In genomic region chr22:24028533-24028932, GRCh38 we compare ENCODE assay signal across 17 cellular contexts. TPM values are rescaled to one million over a fixed set of nuclear protein-coding genes. Genes with fewer than 3 reads are reported as not detected.
A peak's percentile ranks its signal among the peaks of the same experiment; 100 is the strongest.
DNase-seq lines count a peak whose midpoint lies in the region; ATAC-seq, FAIRE-seq and TF ChIP-seq lines count a peak whose summit lies in the region.
"Had no signal": no experiment of that assay in that cellular context is flagged by ENCODE, and none has a peak within 500 bp of the region (broad histone marks: within the 10 kb centered on the region; RNA-seq: fewer than 3 reads in every experiment).

No MANE protein-coding gene starts in this region.

- no peak overlapping the region for H3K9ac ChIP-seq in astrocyte (ENCODE audit: low read length)

- peaks cover 2% of the 10 kb centered on the region for H3K36me3 Mint-ChIP-seq in astrocyte (ENCODE audit: low read depth, unreplicated experiment)

- H3K27me3 ChIP-seq in cardiac muscle cell (no peaks in the 10 kb centered on the region), astrocyte (ENCODE audit: insufficient read depth, low read length) (no peaks in the 10 kb centered on the region), thyroid gland (no peaks in the 10 kb centered on the region)

- TF ChIP-seq CTCF in cardiac muscle cell (IDR thresholded peaks at IDR 0.05; ENCODE audit: low read depth, low read length) (no peak), astrocyte (IDR thresholded peaks at IDR 0.05; ENCODE audit: insufficient read depth, low read depth, low read length) (no peak), thyroid gland (IDR thresholded peaks at IDR 0.05) (no peak)

- no peak for FAIRE-seq in astrocyte (lab: Jason Lieb, UNC)

- H3K4me3 Mint-ChIP-seq in astrocyte (ENCODE audit: unreplicated experiment) = no peak overlapping the region

- H3K4me3 ChIP-seq in cardiac muscle cell (no peak overlapping the region), astrocyte (ENCODE audit: insufficient read depth, low read depth, low read length) (no peak overlapping the region), thyroid gland (replicated peaks in 1 of 3) (no peak overlapping the region)
- H3K4me3 ChIP-seq: PC-9 had no signal

- intact Hi-C loops in left ventricle myocardium superior (cut with micrococcal nuclease) = no loop called here
- intact Hi-C loops in thyroid gland (cut with DNase I) = no loop called here
- intact Hi-C loops in Right ventricle myocardium inferior (cut with DNase I) = no loop called here

- WGBS in thyroid gland, 2 donors = 27 to 36% methylated on average over 2 of the region's 2 CpGs

- no peaks in the 10 kb centered on the region for H3K9me3 Mint-ChIP-seq in astrocyte (ENCODE audit: unreplicated experiment)

- H3K36me3 ChIP-seq in cardiac muscle cell (no peaks in the 10 kb centered on the region), astrocyte (ENCODE audit: insufficient read depth, low read length) (no peaks in the 10 kb centered on the region), thyroid gland (no peaks in the 10 kb centered on the region)

- H3K27me3 Mint-ChIP-seq in astrocyte (ENCODE audit: low read depth, unreplicated experiment) = no peaks in the 10 kb centered on the region

- no peak for ATAC-seq in left ventricle myocardium superior
- no peak for ATAC-seq in GM18873 (IDR thresholded peaks at IDR 0.05; ENCODE audit: low FRiP score, unreplicated experiment)
- ATAC-seq in Right ventricle myocardium inferior = no peak

- no peaks in the 10 kb centered on the region for H3K9me3 ChIP-seq in cardiac muscle cell (ENCODE audit: low read depth)
- no peaks in the 10 kb centered on the region for H3K9me3 ChIP-seq in astrocyte (ENCODE audit: insufficient read depth, low read depth, low read length)
- no peaks in the 10 kb centered on the region for H3K9me3 ChIP-seq in thyroid gland

- peak overlapping the region; percentile 67 for H3K27ac Mint-ChIP-seq in astrocyte (ENCODE audit: unreplicated experiment)

- peaks cover 7% of the 10 kb centered on the region for H3K4me1 Mint-ChIP-seq in astrocyte (ENCODE audit: low read depth, unreplicated experiment)

- peak; percentile 1 for DNase-seq in DMS79 treated with DMSO at 0.1 percent for 48 hours (lab: John Stamatoyannopoulos, UW)
- no peak for DNase-seq in DMS79 (lab: John Stamatoyannopoulos, UW)
- no peak for DNase-seq in cardiac muscle cell (ENCODE audit: low read depth in 1 of 2, low spot score in 1 of 2)
- DNase-seq in left ventricle myocardium superior = no peak
- DNase-seq in astrocyte (ENCODE audit: low read depth) = no peak
- DNase-seq in thyroid gland = no peak
- no peak for DNase-seq in Right ventricle myocardium inferior (ENCODE audit: missing footprints)
- DNase-seq: C1 segment of cervical spinal cord, DMS153, HCEC 1CT, NCI-H1417, NCI-H1930, NCI-H526 treated with DMSO at 0.1 percent for 48 hours, PC-9 had no signal

- H3K4me1 ChIP-seq in cardiac muscle cell (ENCODE audit: low read depth) (peaks cover 11% of the 10 kb centered on the region), astrocyte (ENCODE audit: insufficient read depth, low read length) (no peaks in the 10 kb centered on the region), thyroid gland (peaks cover 26 to 63% of the 10 kb centered on the region in 2 donors)

- no peak overlapping the region for H3K4me2 ChIP-seq in astrocyte (ENCODE audit: low read length)
- H3K4me2 ChIP-seq: PC-9 had no signal

- H3K79me2 ChIP-seq in astrocyte (ENCODE audit: insufficient read depth, low read length) = peaks cover 51% of the 10 kb centered on the region

- TF ChIP-seq POLR2A in thyroid gland (IDR thresholded peaks at IDR 0.05) = no peak

- no peak overlapping the region for H2AFZ ChIP-seq in astrocyte (ENCODE audit: low read depth, low read length)
- H2AFZ ChIP-seq: PC-9 had no signal

- H3K27ac ChIP-seq in cardiac muscle cell = peak overlapping the region; percentile 4
- H3K27ac ChIP-seq in astrocyte (ENCODE audit: low read depth, low read length) = no peak overlapping the region
- H3K27ac ChIP-seq in thyroid gland = peak overlapping the region; percentile 16 to 48 (median 25)
- H3K27ac ChIP-seq: 22Rv1, PC-9 had no signal

- H4K20me1 ChIP-seq in astrocyte (ENCODE audit: insufficient read depth, low read length) = peaks cover 56% of the 10 kb centered on the region

RNA-seq across cellular contexts. Expression of gene CABIN1, which starts 17.4 kb away (rescaled TPM):
- 115 and 124 TPM in 2 replicates for total RNA-seq in cardiac muscle cell
- 33.9 and 42.5 TPM in 2 replicates for polyA plus RNA-seq in cardiac muscle cell
- total RNA-seq in left ventricle myocardium superior = 40.2 TPM
- total RNA-seq in astrocyte = 46.3 and 50.2 TPM in 2 replicates
- total RNA-seq in thyroid gland = 100 to 1,000 TPM in 3 of 4 donors, 10 to 100 TPM in 1; 48.1 to 116 (median 103) TPM
- total RNA-seq in Right ventricle myocardium inferior = 43.0 TPM

RNA-seq across cellular contexts. Expression of gene GSTT4, which starts 23.3 kb away (rescaled TPM):
- total RNA-seq in cardiac muscle cell (not detected in 2 replicates), left ventricle myocardium superior (not detected), astrocyte (not detected in 2 replicates), thyroid gland (not detected), Right ventricle myocardium inferior (not detected)
- polyA plus RNA-seq in cardiac muscle cell = not detected in 2 replicates
- total RNA-seq: LHCN-M2, PC-9 had no signal

RNA-seq across cellular contexts. Expression of gene GSTT2, which starts 48.6 kb away (rescaled TPM):
- total RNA-seq in cardiac muscle cell (1.2 and 5.2 TPM in 2 replicates), left ventricle myocardium superior (0.42 TPM), astrocyte (not detected in 2 replicates), thyroid gland (1 to 10 TPM in 1 of 4 donors, under 1 TPM in 1, not detected in 2; 0.40 to 1.9 TPM), Right ventricle myocardium inferior (not detected)
- polyA plus RNA-seq in cardiac muscle cell = 5.0 and 5.1 TPM in 2 replicates

RNA-seq across cellular contexts. Expression of gene DDT, which starts 54.3 kb away (rescaled TPM):
- total RNA-seq in cardiac muscle cell (115 and 309 TPM in 2 replicates), left ventricle myocardium superior (141 TPM), astrocyte (78.9 and 83.8 TPM in 2 replicates), thyroid gland (100 to 1,000 TPM in 3 of 4 donors, 10 to 100 TPM in 1; 53.5 to 162 (median 106) TPM), Right ventricle myocardium inferior (139 TPM)
- polyA plus RNA-seq in cardiac muscle cell = 179 and 244 TPM in 2 replicates
